In the genomic region with DNA sequence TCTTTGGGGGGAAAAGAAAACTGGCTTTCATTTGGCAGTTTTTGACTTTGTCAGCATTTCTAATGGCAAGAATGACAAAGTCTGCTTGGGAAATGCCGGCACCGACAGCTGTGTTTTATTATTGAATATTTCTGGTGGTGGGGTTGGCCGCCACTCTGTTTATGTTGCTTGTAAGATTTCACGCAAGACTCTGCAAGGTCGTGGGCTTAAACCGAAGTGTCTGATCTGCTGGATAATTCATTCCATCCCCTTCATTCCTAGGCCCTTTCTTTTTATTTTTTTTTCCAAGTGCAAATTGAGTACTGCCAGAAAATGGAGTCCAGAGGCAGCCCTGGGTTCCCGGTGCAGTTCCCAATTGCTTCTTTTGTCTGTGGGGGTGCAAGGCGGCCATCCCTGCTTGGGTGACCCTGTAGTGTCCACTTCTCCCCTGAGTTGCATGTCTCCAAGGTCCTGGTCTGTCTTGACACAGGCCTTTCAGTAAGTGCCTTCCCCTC, we compare ENCODE assay signal across 17 cellular contexts.
DNase-seq lines count a peak whose midpoint lies in the region; ATAC-seq and TF ChIP-seq lines count a peak whose summit lies in the region.
"Had no signal": no experiment of that assay in that cellular context is flagged by ENCODE, and none has a peak within 500 bp of the region (broad histone marks: within the 10 kb centered on the region; RNA-seq: fewer than 3 reads in every experiment).

No MANE protein-coding gene starts in this region.

- H3K36me3 ChIP-seq in hepatocyte (replicated peaks; ENCODE audit: insufficient read depth, low read depth) (no peaks in the 10 kb centered on the region), skeletal muscle tissue (ENCODE audit: control insufficient read depth in 3 of 3, insufficient read depth in 3 of 3, low read length in 3 of 3) (no peaks in the 10 kb centered on the region)
- H3K36me3 ChIP-seq: BE2C, Peyer's patch had no signal

- WGBS in hepatocyte (ENCODE audit: low lambda C conversion rate, missing lambda C conversion rate), result 45% methylated on average over 8 of the region's 8 CpGs

- H3K36me3 Mint-ChIP-seq in brain, result no peaks in the 10 kb centered on the region
- no peaks in the 10 kb centered on the region for H3K36me3 Mint-ChIP-seq in MCF 10A (ENCODE audit: insufficient read depth, unreplicated experiment)
- H3K36me3 Mint-ChIP-seq in effector memory CD8-positive, alpha-beta T cell (ENCODE audit: insufficient read depth), result peaks cover 2% of the 10 kb centered on the region
- H3K36me3 Mint-ChIP-seq: activated naive CD8-positive, alpha-beta T cell treated with anti-CD3 and anti-CD28 coated beads, Interleukin-2, amount 10 ng/mL, durations not matched to agents 7 days and 5 days had no signal

- no peaks in the 10 kb centered on the region for H4K20me1 ChIP-seq in hepatocyte (ENCODE audit: insufficient read depth, poor library complexity, severe bottlenecking)

- BruUV-seq in MCF 10A (replicated peaks; lab: Mats Ljungman, UMichigan), result no TSS peak

- H3K4me3 ChIP-seq in hepatocyte, result no peak overlapping the region
- no peak overlapping the region for H3K4me3 ChIP-seq in skeletal muscle tissue (ENCODE audit: low read length in 3 of 3)
- H3K4me3 ChIP-seq: Peyer's patch had no signal

- CTCF ChIA-PET in MCF 10A (lab: Yijun Ruan, JAX), result interaction anchor here (0.9 kb wide), 1 partner anchor 103 kb away, joined by 3 read pairs; no protein-coding TSS in a partner anchor

- H3K27me3 Mint-ChIP-seq in brain, result peaks cover 6% of the 10 kb centered on the region
- H3K27me3 Mint-ChIP-seq in MCF 10A (ENCODE audit: insufficient read depth, unreplicated experiment), result peaks cover 76% of the 10 kb centered on the region
- peaks cover 29 to 46% of the 10 kb centered on the region in 2 donors for H3K27me3 Mint-ChIP-seq in effector memory CD8-positive, alpha-beta T cell
- H3K27me3 Mint-ChIP-seq: stimulated activated naive CD8-positive, alpha-beta T cell treated with anti-CD3 and anti-CD28 coated beads, Interleukin-15, Interleukin-2, amounts not matched to agents 100 ng/mL and 50 ng/mL, for 24 hours had no signal

- H3K27ac ChIP-seq in hepatocyte, result peak overlapping the region; percentile 73
- peak overlapping the region; percentile 36 for H3K27ac ChIP-seq in skeletal muscle tissue (ENCODE audit: low read depth, low read length)
- no peak overlapping the region for H3K27ac ChIP-seq in caudate nucleus (ENCODE audit: low read depth, low read length)
- H3K27ac ChIP-seq: epithelial cell of prostate had no signal

- no peak for TF ChIP-seq CTCF in brain (conservative IDR thresholded peaks at IDR 0.05)
- no peak for TF ChIP-seq CTCF in hepatocyte (IDR thresholded peaks at IDR 0.05; ENCODE audit: poor library complexity)
- TF ChIP-seq CTCF in MCF 10A (IDR thresholded peaks at IDR 0.05; ENCODE audit: unreplicated experiment), result no peak

- ATAC-seq in GM19023 (IDR thresholded peaks at IDR 0.05; ENCODE audit: unreplicated experiment), result no peak
- no peak for ATAC-seq in effector memory CD8-positive, alpha-beta T cell (replicated peaks)
- ATAC-seq: activated CD4-positive, CD25-positive, alpha-beta regulatory T cell treated with anti-CD3 and anti-CD28 coated beads, Interleukin-2, amount 50 U/mL, for 24 hours had no signal

- H3K9me3 Mint-ChIP-seq in brain, result no peaks in the 10 kb centered on the region
- no peaks in the 10 kb centered on the region for H3K9me3 Mint-ChIP-seq in MCF 10A (ENCODE audit: unreplicated experiment)
- H3K9me3 Mint-ChIP-seq in effector memory CD8-positive, alpha-beta T cell, result no peaks in the 10 kb centered on the region
- H3K9me3 Mint-ChIP-seq: activated naive CD8-positive, alpha-beta T cell treated with anti-CD3 and anti-CD28 coated beads, Interleukin-2, amount 10 ng/mL, durations not matched to agents 7 days and 5 days; neural crest cell; stimulated activated naive CD8-positive, alpha-beta T cell treated with anti-CD3 and anti-CD28 coated beads, Interleukin-15, Interleukin-2, amounts not matched to agents 100 ng/mL and 50 ng/mL, for 24 hours had no signal

- DNase-seq in EH (ENCODE audit: low read depth) (peak; percentile 47), hepatocyte (ENCODE audit: low spot score) (peak; percentile 24), MCF 10A (ENCODE audit: unreplicated experiment) (no peak), caudate nucleus (lab: John Stamatoyannopoulos, UW) (no peak)
- DNase-seq in effector memory CD8-positive, alpha-beta T cell, result no peak
- DNase-seq: activated naive CD8-positive, alpha-beta T cell treated with anti-CD3 and anti-CD28 coated beads, Interleukin-2, amount 10 ng/mL, durations not matched to agents 7 days and 5 days; BE2C; NCI-H2081; NCI-H748 treated with DMSO at 0.1 percent for 48 hours; Peyer's patch had no signal

- POLR2A ChIA-PET in MCF 10A (lab: Yijun Ruan, JAX), result interaction anchor here (0.6 kb wide), 1 partner anchor 8 kb away, joined by 3 read pairs; no protein-coding TSS in a partner anchor

- H3K4me1 ChIP-seq in hepatocyte (ENCODE audit: insufficient read depth) (peaks cover 12% of the 10 kb centered on the region), skeletal muscle tissue (ENCODE audit: control insufficient read depth in 3 of 3, insufficient read depth in 3 of 3, low read length in 3 of 3) (peaks cover 3 to 12% (median 3%) of the 10 kb centered on the region in 3 donors)
- H3K4me1 ChIP-seq: Peyer's patch had no signal

- H3K4me1 Mint-ChIP-seq in brain (peaks cover 59% of the 10 kb centered on the region), MCF 10A (ENCODE audit: insufficient read depth, unreplicated experiment) (peaks cover 8% of the 10 kb centered on the region)
- H3K4me1 Mint-ChIP-seq in effector memory CD8-positive, alpha-beta T cell (ENCODE audit: low read depth in 2 of 2), result peaks cover 0 to 1% of the 10 kb centered on the region in 2 donors
- H3K4me1 Mint-ChIP-seq: activated naive CD8-positive, alpha-beta T cell treated with anti-CD3 and anti-CD28 coated beads, Interleukin-2, amount 10 ng/mL, durations not matched to agents 7 days and 5 days; neural crest cell had no signal

- H3K9me3 ChIP-seq in hepatocyte (ENCODE audit: low read depth) (no peaks in the 10 kb centered on the region), skeletal muscle tissue (ENCODE audit: control insufficient read depth in 3 of 3, low read length in 3 of 3) (no peaks in the 10 kb centered on the region)
- H3K9me3 ChIP-seq: BE2C, Peyer's patch had no signal

- H3K4me2 ChIP-seq in hepatocyte, result peak overlapping the region; percentile 57

- intact Hi-C loops in MCF 10A (cut with micrococcal nuclease), result loop anchor here (10.0 kb wide), 2 partner anchors 185 to 205 kb away; no protein-coding TSS in a partner anchor

- no peaks in the 10 kb centered on the region for H3K9me2 ChIP-seq in hepatocyte (replicated peaks; ENCODE audit: insufficient read depth)

- no peak overlapping the region for H2AFZ ChIP-seq in hepatocyte

- H3K4me3 Mint-ChIP-seq in brain (peak overlapping the region in 2 of 5 experiments; percentile 13 to 30), MCF 10A (ENCODE audit: unreplicated experiment) (no peak overlapping the region)
- H3K4me3 Mint-ChIP-seq in effector memory CD8-positive, alpha-beta T cell, result no peak overlapping the region
- H3K4me3 Mint-ChIP-seq: activated naive CD8-positive, alpha-beta T cell treated with anti-CD3 and anti-CD28 coated beads, Interleukin-2, amount 10 ng/mL, durations not matched to agents 7 days and 5 days; neural crest cell; stimulated activated naive CD8-positive, alpha-beta T cell treated with anti-CD3 and anti-CD28 coated beads, Interleukin-15, Interleukin-2, amounts not matched to agents 100 ng/mL and 50 ng/mL, for 24 hours had no signal

- H3K27me3 ChIP-seq in hepatocyte (peaks cover 5% of the 10 kb centered on the region), skeletal muscle tissue (ENCODE audit: control insufficient read depth in 3 of 3, insufficient read depth in 3 of 3, low read length in 3 of 3) (peaks cover 2 to 8% (median 3%) of the 10 kb centered on the region in 3 donors)
- H3K27me3 ChIP-seq: BE2C, Peyer's patch had no signal

- H3K9ac ChIP-seq in skeletal muscle tissue (ENCODE audit: low read depth in 1 of 3, low read length in 3 of 3), result no peak overlapping the region

- H3K79me2 ChIP-seq in hepatocyte, result no peaks in the 10 kb centered on the region

- H3K27ac Mint-ChIP-seq in brain, result peak overlapping the region; percentile 35 to 89 (median 83)
- H3K27ac Mint-ChIP-seq in MCF 10A (ENCODE audit: low read depth, unreplicated experiment), result no peak overlapping the region
- no peak overlapping the region for H3K27ac Mint-ChIP-seq in effector memory CD8-positive, alpha-beta T cell
- H3K27ac Mint-ChIP-seq: activated naive CD8-positive, alpha-beta T cell treated with anti-CD3 and anti-CD28 coated beads, Interleukin-2, amount 10 ng/mL, durations not matched to agents 7 days and 5 days; stimulated activated naive CD8-positive, alpha-beta T cell treated with anti-CD3 and anti-CD28 coated beads, Interleukin-15, Interleukin-2, amounts not matched to agents 100 ng/mL and 50 ng/mL, for 24 hours had no signal

Comparison
In these comparisons a context has a peak if more than half of its experiments do, and no peak if none do; other contexts are left out.
1. DNase-seq: peak in EH (single experiment) and hepatocyte (single experiment); none in MCF 10A (single experiment), caudate nucleus (0 of 61) and effector memory CD8-positive, alpha-beta T cell (0 of 3).
2. H3K27ac Mint-ChIP-seq: peak in brain (5 of 5); none in MCF 10A (single experiment) and effector memory CD8-positive, alpha-beta T cell (0 of 2).